In genomic region chr1:181499825-181500224, GRCh38 we compare ENCODE assay signal across 26 cellular contexts. TPM values are rescaled to one million over a fixed set of nuclear protein-coding genes. Genes with fewer than 3 reads are reported as not detected.
DNase-seq lines count a peak whose midpoint lies in the region; ATAC-seq, FAIRE-seq and TF ChIP-seq lines count a peak whose summit lies in the region.
"Had no signal": no experiment of that assay in that cellular context is flagged by ENCODE, and none has a peak within 500 bp of the region (broad histone marks: within the 10 kb centered on the region; RNA-seq: fewer than 3 reads in every experiment).

No MANE protein-coding gene starts in this region.

- H3K36me3 Mint-ChIP-seq in CD14-positive monocyte = no peaks in the 10 kb centered on the region
- H3K36me3 Mint-ChIP-seq: CD8-positive, alpha-beta memory T cell had no signal

- CTCF ChIA-PET in RWPE1 (lab: Yijun Ruan, JAX) = interaction anchor here (0.6 kb wide), 1 partner anchor 347 kb away, joined by 4 read pairs; no protein-coding TSS in a partner anchor

- no peak for TF ChIP-seq CTCF in RWPE1 (conservative IDR thresholded peaks at IDR 0.05; ENCODE audit: low read depth)
- no peak for TF ChIP-seq CTCF in epithelial cell of esophagus (IDR thresholded peaks at IDR 0.05; ENCODE audit: insufficient read depth, low read depth, low read length, missing control alignments)
- no peak for TF ChIP-seq CTCF in foreskin keratinocyte (conservative IDR thresholded peaks at IDR 0.05)
- TF ChIP-seq CTCF in CD14-positive monocyte (IDR thresholded peaks at IDR 0.05) = no peak

- H3K27me3 ChIP-seq in foreskin keratinocyte = peaks cover 37% of the 10 kb centered on the region
- H3K27me3 ChIP-seq: BLaER1 had no signal

- H3K27ac Mint-ChIP-seq in CD14-positive monocyte = no peak overlapping the region
- H3K27ac Mint-ChIP-seq: B cell; CD4-positive, alpha-beta T cell; CD8-positive, alpha-beta memory T cell had no signal

- no peak for FAIRE-seq in GM19239 (lab: Jason Lieb, UNC)
- FAIRE-seq: D721Med, GM12891, GM18507, H1 had no signal

- H3K4me3 Mint-ChIP-seq in CD14-positive monocyte = no peak overlapping the region
- H3K4me3 Mint-ChIP-seq: B cell; CD4-positive, alpha-beta T cell; CD8-positive, alpha-beta memory T cell had no signal

- H3K4me1 ChIP-seq in foreskin keratinocyte = no peaks in the 10 kb centered on the region

- H3K9me3 Mint-ChIP-seq in CD14-positive monocyte = peaks cover 0 to 7% (median 3%) of the 10 kb centered on the region in 7 donors
- H3K9me3 Mint-ChIP-seq: CD4-positive, alpha-beta T cell; CD8-positive, alpha-beta memory T cell had no signal

- intact Hi-C loops in CD14-positive monocyte (cut with micrococcal nuclease) = no loop called here

- DNase-seq in HPDE6-E6E7 (ENCODE audit: extremely low spot score) = peak; percentile 41
- peak; percentile 46 for DNase-seq in RWPE1 (ENCODE audit: low spot score)
- peak; percentile 67 for DNase-seq in epithelial cell of esophagus (ENCODE audit: low read depth)
- DNase-seq in foreskin keratinocyte = peak in 1 of 2 donors; percentile 47
- no peak for DNase-seq in CD14-positive monocyte (ENCODE audit: low spot score)
- no peak for DNase-seq in GM19239 (ENCODE audit: insufficient read length, low spot score)
- DNase-seq: CD4-positive, alpha-beta T cell; CD8-positive, alpha-beta memory T cell; DMS 273 treated with DMSO at 0.1 percent for 48 hours; DMS53; DMS79 treated with DMSO at 0.1 percent for 48 hours; GF-D8; GM23248; H7; HCEC 1CT had no signal

- peaks cover 34% of the 10 kb centered on the region for H3K4me1 Mint-ChIP-seq in CD14-positive monocyte
- H3K4me1 Mint-ChIP-seq: CD8-positive, alpha-beta memory T cell had no signal

- H3K27ac ChIP-seq in RWPE1 = no peak overlapping the region
- H3K27ac ChIP-seq in foreskin keratinocyte = no peak overlapping the region
- H3K27ac ChIP-seq: BLaER1, C4-2B, GM23248 had no signal

- ATAC-seq in foreskin keratinocyte = peak; percentile 67

- peaks cover 10 to 11% (median 10%) of the 10 kb centered on the region in 3 donors for H3K27me3 Mint-ChIP-seq in CD14-positive monocyte (ENCODE audit: low read depth in 3 of 3)

- POLR2A ChIA-PET in RWPE1 (lab: Yijun Ruan, JAX; ENCODE audit: low non-redundant PET) = no interaction called here

- no peak overlapping the region for H3K4me3 ChIP-seq in epithelial cell of esophagus (ENCODE audit: low read length)
- H3K4me3 ChIP-seq: BLaER1, GM23248 had no signal

RNA-seq across cellular contexts. Expression of gene CACNA1E, which starts 16.5 kb away (rescaled TPM):
- not detected in 2 replicates for total RNA-seq in foreskin keratinocyte
- not detected in 2 replicates for polyA plus RNA-seq in foreskin keratinocyte
- not detected for polyA plus RNA-seq in CD14-positive monocyte
- total RNA-seq: A172; A673; CD4-positive, alpha-beta T cell; CD8-positive, alpha-beta memory T cell; G401; GM23248 had no signal
- polyA plus RNA-seq: AG04450; CD8-positive, alpha-beta memory T cell; GM23248 had no signal

Comparison
In these comparisons a context has a peak if more than half of its experiments do, and no peak if none do; other contexts are left out.
1. DNase-seq: peak in HPDE6-E6E7 (single experiment), RWPE1 (single experiment) and epithelial cell of esophagus (single experiment); none in CD14-positive monocyte (single experiment) and GM19239 (single experiment).